ENCODE assay signal across 1 cellular context in genomic region chr13:113029487-113030258, GRCh38.
TF ChIP-seq lines count a peak whose summit lies in the region.

No MANE protein-coding gene starts in this region.

TF ChIP-seq in HepG2, 621 proteins besides CTCF, POLR2A, EP300 and RAD21 (continued from another document):
- TF ChIP-seq ZBTB33 (CRISPR knock-in tag; IDR thresholded peaks at IDR 0.05) (peak; percentile 22; the same call in 1 of the 2 replicates), DRAP1 (CRISPR knock-in tag; IDR thresholded peaks at IDR 0.05) (no peak), ZNF350 (CRISPR knock-in tag; IDR thresholded peaks at IDR 0.05; ENCODE audit: borderline replicate concordance, low read depth) (0 out of 2 replicates have a peak, but pooled peaks have one; percentile 11), BRCA1 (CRISPR knock-in tag; IDR thresholded peaks at IDR 0.05) (no peak), KDM5B (CRISPR knock-in tag; IDR thresholded peaks at IDR 0.05; ENCODE audit: borderline replicate concordance) (peak; percentile 57; the same call in 1 of the 2 replicates), ZNF607 (CRISPR knock-in tag; IDR thresholded peaks at IDR 0.05; ENCODE audit: borderline replicate concordance) (no peak), ZFX (CRISPR knock-in tag; IDR thresholded peaks at IDR 0.05; ENCODE audit: low read depth) (no peak), MTERF4 (CRISPR knock-in tag; IDR thresholded peaks at IDR 0.05) (no peak; the same call in 1 of the 2 replicates), ZBTB7B (CRISPR knock-in tag; IDR thresholded peaks at IDR 0.05) (0 out of 2 replicates have a peak, but pooled peaks have one; percentile 69), SPEN (CRISPR knock-in tag; IDR thresholded peaks at IDR 0.05; ENCODE audit: low read depth) (0 out of 2 replicates have a peak, but pooled peaks have one; percentile 20), GABPB1 (CRISPR knock-in tag; IDR thresholded peaks at IDR 0.05) (peak; percentile 32; the same call in 1 of the 2 replicates), RFX5 (IDR thresholded peaks at IDR 0.05; ENCODE audit: low read depth, low read length) (no peak), FOSL1 (CRISPR knock-in tag; IDR thresholded peaks at IDR 0.05; ENCODE audit: borderline replicate concordance) (no peak), YY1 (IDR thresholded peaks at IDR 0.05; ENCODE audit: insufficient read depth, insufficient replicate concordance, low read depth, low read length) (peak; percentile 33), ZNF652 (CRISPR knock-in tag; IDR thresholded peaks at IDR 0.05; ENCODE audit: borderline replicate concordance, low read depth) (no peak), RXRA (CRISPR knock-in tag; IDR thresholded peaks at IDR 0.05) (0 out of 2 replicates have a peak, but pooled peaks have one; percentile 30), ZNF784 (CRISPR knock-in tag; IDR thresholded peaks at IDR 0.05; ENCODE audit: borderline replicate concordance) (no peak), RERE (CRISPR knock-in tag; IDR thresholded peaks at IDR 0.05; ENCODE audit: low read depth) (no peak), HMGXB4 (CRISPR knock-in tag; IDR thresholded peaks at IDR 0.05; ENCODE audit: borderline replicate concordance in 1 of 2, low read depth in 1 of 2) (peak in 1 of 2 experiments; percentile 51; a peak in 1 of 4 replicates), SAP130 (CRISPR knock-in tag; IDR thresholded peaks at IDR 0.05; ENCODE audit: low read depth) (0 out of 2 replicates have a peak, but pooled peaks have one; percentile 25), E2F5 (CRISPR knock-in tag; conservative IDR thresholded peaks at IDR 0.05) (no peak), HOXD1 (CRISPR knock-in tag; IDR thresholded peaks at IDR 0.05) (no peak), ZNF101 (CRISPR knock-in tag; IDR thresholded peaks at IDR 0.05; ENCODE audit: borderline replicate concordance, low read depth) (no peak), HOXA5 (CRISPR knock-in tag; IDR thresholded peaks at IDR 0.05) (no peak), ZNF746 (CRISPR knock-in tag; IDR thresholded peaks at IDR 0.05) (no peak), STAG1 (CRISPR knock-in tag; IDR thresholded peaks at IDR 0.05) (peak; percentile 95), ADNP (CRISPR knock-in tag; IDR thresholded peaks at IDR 0.05) (no peak), REPIN1 (CRISPR knock-in tag; IDR thresholded peaks at IDR 0.05; ENCODE audit: borderline replicate concordance, low read depth) (0 out of 2 replicates have a peak, but pooled peaks have one; percentile 24), MAFK (conservative IDR thresholded peaks at IDR 0.05 in 1 of 2, IDR thresholded peaks at IDR 0.05 in 1 of 2; ENCODE audit: low read length in 2 of 2) (peak in 1 of 2 experiments; percentile 47; a peak in 2 of 4 replicates), RBM39 (IDR thresholded peaks at IDR 0.05; ENCODE audit: low read depth, low read length, poor library complexity, severe bottlenecking) (no peak), RELA (CRISPR knock-in tag; IDR thresholded peaks at IDR 0.05) (no peak), ONECUT2 (CRISPR knock-in tag; IDR thresholded peaks at IDR 0.05) (no peak), SIX4 (CRISPR knock-in tag; IDR thresholded peaks at IDR 0.05) (no peak), KDM2A (CRISPR knock-in tag; IDR thresholded peaks at IDR 0.05; ENCODE audit: borderline replicate concordance, low read depth) (peak; percentile 57; the same call in 1 of the 2 replicates), ETV5 (CRISPR knock-in tag; IDR thresholded peaks at IDR 0.05; ENCODE audit: borderline replicate concordance) (no peak), ZNF432 (CRISPR knock-in tag; IDR thresholded peaks at IDR 0.05; ENCODE audit: borderline replicate concordance) (no peak)
